ENCODE assay signal across 1 cellular context in genomic region chr10:110260746-110261477, GRCh38.
TF ChIP-seq lines count a peak whose summit lies in the region.

No MANE protein-coding gene starts in this region.

TF ChIP-seq in HEK293, 187 proteins besides CTCF, POLR2A, EP300 and RAD21 (continued from another document):
- TF ChIP-seq ZNF629 (tag by site-specific recombination; IDR thresholded peaks at IDR 0.05), result peak; percentile 51
- TF ChIP-seq ZNF558 (tag by site-specific recombination; IDR thresholded peaks at IDR 0.05), result no peak
- TF ChIP-seq ZBTB44 (tag by site-specific recombination; IDR thresholded peaks at IDR 0.05), result peak; percentile 57; the same call in 1 of the 2 replicates
- TF ChIP-seq OSR2 (tag by site-specific recombination; IDR thresholded peaks at IDR 0.05), result peak; percentile 84
- peak; percentile 26; the same call in 1 of the 2 replicates for TF ChIP-seq ZNF366 (tag by site-specific recombination; conservative IDR thresholded peaks at IDR 0.05)
- TF ChIP-seq, protein P1, sequence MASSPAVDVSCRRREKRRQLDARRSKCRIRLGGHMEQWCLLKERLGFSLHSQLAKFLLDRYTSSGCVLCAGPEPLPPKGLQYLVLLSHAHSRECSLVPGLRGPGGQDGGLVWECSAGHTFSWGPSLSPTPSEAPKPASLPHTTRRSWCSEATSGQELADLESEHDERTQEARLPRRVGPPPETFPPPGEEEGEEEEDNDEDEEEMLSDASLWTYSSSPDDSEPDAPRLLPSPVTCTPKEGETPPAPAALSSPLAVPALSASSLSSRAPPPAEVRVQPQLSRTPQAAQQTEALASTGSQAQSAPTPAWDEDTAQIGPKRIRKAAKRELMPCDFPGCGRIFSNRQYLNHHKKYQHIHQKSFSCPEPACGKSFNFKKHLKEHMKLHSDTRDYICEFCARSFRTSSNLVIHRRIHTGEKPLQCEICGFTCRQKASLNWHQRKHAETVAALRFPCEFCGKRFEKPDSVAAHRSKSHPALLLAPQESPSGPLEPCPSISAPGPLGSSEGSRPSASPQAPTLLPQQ (tag by site-specific recombination; IDR thresholded peaks at IDR 0.05), result peak; percentile 83
- TF ChIP-seq ZNF843 (tag by site-specific recombination; IDR thresholded peaks at IDR 0.05), result peak; percentile 74
- TF ChIP-seq FEZF1 (tag by site-specific recombination; IDR thresholded peaks at IDR 0.05), result peak; percentile 79
- TF ChIP-seq PRDM1 (tag by site-specific recombination; IDR thresholded peaks at IDR 0.05), result no peak
- TF ChIP-seq ZFP41 (tag by site-specific recombination; IDR thresholded peaks at IDR 0.05; ENCODE audit: borderline replicate concordance), result no peak
- TF ChIP-seq, protein P2, sequence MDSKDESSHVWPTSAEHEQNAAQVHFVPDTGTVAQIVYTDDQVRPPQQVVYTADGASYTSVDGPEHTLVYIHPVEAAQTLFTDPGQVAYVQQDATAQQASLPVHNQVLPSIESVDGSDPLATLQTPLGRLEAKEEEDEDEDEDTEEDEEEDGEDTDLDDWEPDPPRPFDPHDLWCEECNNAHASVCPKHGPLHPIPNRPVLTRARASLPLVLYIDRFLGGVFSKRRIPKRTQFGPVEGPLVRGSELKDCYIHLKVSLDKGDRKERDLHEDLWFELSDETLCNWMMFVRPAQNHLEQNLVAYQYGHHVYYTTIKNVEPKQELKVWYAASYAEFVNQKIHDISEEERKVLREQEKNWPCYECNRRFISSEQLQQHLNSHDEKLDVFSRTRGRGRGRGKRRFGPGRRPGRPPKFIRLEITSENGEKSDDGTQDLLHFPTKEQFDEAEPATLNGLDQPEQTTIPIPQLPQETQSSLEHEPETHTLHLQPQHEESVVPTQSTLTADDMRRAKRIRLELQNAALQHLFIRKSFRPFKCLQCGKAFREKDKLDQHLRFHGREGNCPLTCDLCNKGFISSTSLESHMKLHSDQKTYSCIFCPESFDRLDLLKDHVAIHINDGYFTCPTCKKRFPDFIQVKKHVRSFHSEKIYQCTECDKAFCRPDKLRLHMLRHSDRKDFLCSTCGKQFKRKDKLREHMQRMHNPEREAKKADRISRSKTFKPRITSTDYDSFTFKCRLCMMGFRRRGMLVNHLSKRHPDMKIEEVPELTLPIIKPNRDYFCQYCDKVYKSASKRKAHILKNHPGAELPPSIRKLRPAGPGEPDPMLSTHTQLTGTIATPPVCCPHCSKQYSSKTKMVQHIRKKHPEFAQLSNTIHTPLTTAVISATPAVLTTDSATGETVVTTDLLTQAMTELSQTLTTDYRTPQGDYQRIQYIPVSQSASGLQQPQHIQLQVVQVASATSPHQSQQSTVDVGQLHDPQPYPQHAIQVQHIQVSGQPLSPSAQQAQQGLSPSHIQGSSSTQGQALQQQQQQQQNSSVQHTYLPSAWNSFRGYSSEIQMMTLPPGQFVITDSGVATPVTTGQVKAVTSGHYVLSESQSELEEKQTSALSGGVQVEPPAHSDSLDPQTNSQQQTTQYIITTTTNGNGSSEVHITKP (tag by site-specific recombination; IDR thresholded peaks at IDR 0.05), result peak; percentile 44
- TF ChIP-seq KLF10 (tag by site-specific recombination; IDR thresholded peaks at IDR 0.05), result peak; percentile 49; the same call in 1 of the 2 replicates
- no peak for TF ChIP-seq ZNF426 (tag by site-specific recombination; IDR thresholded peaks at IDR 0.05)
- 0 out of 2 replicates have a peak, but pooled peaks have one; percentile 46 for TF ChIP-seq ZEB2 (tag by site-specific recombination; IDR thresholded peaks at IDR 0.05)
- TF ChIP-seq ZNF624 (tag by site-specific recombination; IDR thresholded peaks at IDR 0.05), result no peak
- no peak for TF ChIP-seq ZNF837 (tag by site-specific recombination; IDR thresholded peaks at IDR 0.05)
- TF ChIP-seq IKZF3 (tag by site-specific recombination; IDR thresholded peaks at IDR 0.05), result peak; percentile 50; the same call in 1 of the 2 replicates
- peak; percentile 35; the same call in 1 of the 2 replicates for TF ChIP-seq ZXDB (tag by site-specific recombination; IDR thresholded peaks at IDR 0.05)
